16 cellular contexts compared by ENCODE assay signal in the genomic region with DNA sequence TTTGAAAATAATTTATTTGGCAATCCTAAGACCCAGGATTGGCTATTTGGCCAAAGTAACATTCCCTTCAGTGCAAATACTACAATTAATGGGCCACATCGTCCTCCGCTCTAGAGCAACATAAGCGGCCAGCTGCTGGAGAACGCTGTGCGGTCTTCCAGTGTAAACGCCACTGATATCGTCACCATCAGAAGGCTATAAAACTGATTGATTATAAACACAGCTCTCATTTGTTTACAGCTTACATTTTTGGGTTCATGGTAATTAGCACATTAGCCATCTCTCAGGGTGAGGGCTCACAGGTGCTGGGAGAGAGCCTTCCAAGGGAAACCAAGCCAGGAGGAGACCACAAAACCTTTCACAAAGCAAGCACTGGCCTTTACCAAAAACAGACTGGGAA.
DNase-seq lines count a peak whose midpoint lies in the region; ATAC-seq, FAIRE-seq and TF ChIP-seq lines count a peak whose summit lies in the region.
"Had no signal": no experiment of that assay in that cellular context is flagged by ENCODE, and none has a peak within 500 bp of the region (broad histone marks: within the 10 kb centered on the region; RNA-seq: fewer than 3 reads in every experiment).

No MANE protein-coding gene starts in this region.

- peak in 1 of 4 donors; percentile 28 for TF ChIP-seq EP300 in sigmoid colon (IDR thresholded peaks at IDR 0.05)

- H3K4me1 ChIP-seq in astrocyte (ENCODE audit: insufficient read depth, low read length) (no peaks in the 10 kb centered on the region), sigmoid colon (no peaks in the 10 kb centered on the region)
- H3K4me1 ChIP-seq: HAP-1 had no signal

- no peaks in the 10 kb centered on the region for H3K36me3 ChIP-seq in astrocyte (ENCODE audit: insufficient read depth, low read length)
- H3K36me3 ChIP-seq in sigmoid colon = no peaks in the 10 kb centered on the region
- H3K36me3 ChIP-seq: HAP-1 had no signal

- H3K27ac ChIP-seq in astrocyte (ENCODE audit: low read depth, low read length) (no peak overlapping the region), sigmoid colon (peak overlapping the region in 3 of 4 donors; percentile 4 to 42 (median 25))
- H3K27ac ChIP-seq: C4-2B, HL-60 had no signal

- no peak for ATAC-seq in HG02642 (IDR thresholded peaks at IDR 0.05; ENCODE audit: poor library complexity, unreplicated experiment)

- H4K20me1 ChIP-seq in astrocyte (ENCODE audit: insufficient read depth, low read length) = no peaks in the 10 kb centered on the region

- H2AFZ ChIP-seq in astrocyte (ENCODE audit: low read depth, low read length) = no peak overlapping the region

- no peak overlapping the region for H3K4me3 Mint-ChIP-seq in astrocyte (ENCODE audit: unreplicated experiment)
- no peak overlapping the region for H3K4me3 Mint-ChIP-seq in mesothelial cell of epicardium

- no peaks in the 10 kb centered on the region for H3K9me3 ChIP-seq in astrocyte (ENCODE audit: insufficient read depth, low read depth, low read length)
- no peaks in the 10 kb centered on the region for H3K9me3 ChIP-seq in sigmoid colon
- H3K9me3 ChIP-seq: HAP-1 had no signal

- no peak overlapping the region for H3K4me3 ChIP-seq in astrocyte (ENCODE audit: insufficient read depth, low read depth, low read length)
- no peak overlapping the region for H3K4me3 ChIP-seq in sigmoid colon
- H3K4me3 ChIP-seq: HAP-1 had no signal

- intact Hi-C loops in sigmoid colon (cut with DNase I) = no loop called here

- H3K4me1 Mint-ChIP-seq in astrocyte (ENCODE audit: low read depth, unreplicated experiment) (peaks cover 12% of the 10 kb centered on the region), mesothelial cell of epicardium (peaks cover 35% of the 10 kb centered on the region)

- H3K36me3 Mint-ChIP-seq in astrocyte (ENCODE audit: low read depth, unreplicated experiment) = no peaks in the 10 kb centered on the region
- H3K36me3 Mint-ChIP-seq in mesothelial cell of epicardium = no peaks in the 10 kb centered on the region

- 67 to 88% methylated on average over 7 of the region's 7 CpGs for WGBS in sigmoid colon, 2 donors

- H3K27ac Mint-ChIP-seq in astrocyte (ENCODE audit: unreplicated experiment) = no peak overlapping the region
- peak overlapping the region; percentile 43 for H3K27ac Mint-ChIP-seq in mesothelial cell of epicardium

- FAIRE-seq in astrocyte (lab: Jason Lieb, UNC) = no peak
- no peak for FAIRE-seq in frontal cortex (lab: Jason Lieb, UNC)
- FAIRE-seq: G401.6 had no signal

- TF ChIP-seq POLR2A in sigmoid colon (IDR thresholded peaks at IDR 0.05) = no peak

- H3K4me2 ChIP-seq in astrocyte (ENCODE audit: low read length) = no peak overlapping the region

- DNase-seq in NCI-H1092 (lab: John Stamatoyannopoulos, UW) = peak; percentile 14
- DNase-seq in astrocyte (ENCODE audit: low read depth) = peak; percentile 46
- no peak for DNase-seq in mesothelial cell of epicardium (ENCODE audit: low spot score in 2 of 2, unreplicated experiment in 2 of 2)
- DNase-seq in sigmoid colon = peak; percentile 80
- DNase-seq in frontal cortex (ENCODE audit: low spot score in 2 of 2) = no peak
- DNase-seq in activated CD4-positive, CD25-positive, alpha-beta regulatory T cell (lab: John Stamatoyannopoulos, UW) = no peak
- DNase-seq: DND-41, KBM-7, NCI-H146, NCI-H2227 treated with DMSO at 0.1 percent for 48 hours, SIG-M5 had no signal

- no peak for TF ChIP-seq CTCF in astrocyte (IDR thresholded peaks at IDR 0.05; ENCODE audit: insufficient read depth, low read depth, low read length)
- no peak for TF ChIP-seq CTCF in mesothelial cell of epicardium (IDR thresholded peaks at IDR 0.05; ENCODE audit: unreplicated experiment)
- TF ChIP-seq CTCF in sigmoid colon (IDR thresholded peaks at IDR 0.05) = no peak

- H3K27me3 Mint-ChIP-seq in astrocyte (ENCODE audit: low read depth, unreplicated experiment) (no peaks in the 10 kb centered on the region), mesothelial cell of epicardium (ENCODE audit: low read depth) (no peaks in the 10 kb centered on the region)

- no peak overlapping the region for H3K9ac ChIP-seq in astrocyte (ENCODE audit: low read length)

- H3K9me3 Mint-ChIP-seq in astrocyte (ENCODE audit: unreplicated experiment) (no peaks in the 10 kb centered on the region), mesothelial cell of epicardium (peaks cover 22% of the 10 kb centered on the region)

- no peaks in the 10 kb centered on the region for H3K79me2 ChIP-seq in astrocyte (ENCODE audit: insufficient read depth, low read length)

- no peaks in the 10 kb centered on the region for H3K27me3 ChIP-seq in astrocyte (ENCODE audit: insufficient read depth, low read length)
- no peaks in the 10 kb centered on the region for H3K27me3 ChIP-seq in sigmoid colon

Comparison
In these comparisons a context has a peak if more than half of its experiments do, and no peak if none do; other contexts are left out.
1. DNase-seq: peak in NCI-H1092 (single experiment), astrocyte (single experiment) and sigmoid colon (single experiment); none in mesothelial cell of epicardium (0 of 2), frontal cortex (0 of 2) and activated CD4-positive, CD25-positive, alpha-beta regulatory T cell (0 of 4).